In the genomic region with DNA sequence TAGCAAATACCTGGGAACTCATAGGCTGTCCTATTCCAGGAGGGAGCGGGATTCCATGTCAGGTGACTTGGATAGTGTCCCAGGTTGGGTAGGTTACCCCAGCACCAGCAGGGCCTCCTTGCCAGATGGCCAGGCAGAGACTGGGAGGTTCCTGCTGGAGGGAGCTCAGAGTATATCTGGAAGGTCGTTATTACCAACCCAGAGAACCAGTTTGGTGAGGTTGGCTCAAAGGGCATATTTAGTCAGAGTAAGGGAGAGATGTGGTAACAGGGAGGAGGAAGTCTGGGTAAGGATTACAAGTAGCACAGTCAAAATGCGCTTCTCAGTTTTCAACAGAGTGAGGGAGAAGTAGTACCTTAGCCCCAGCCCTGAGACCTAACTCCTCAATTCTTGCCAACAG, we compare ENCODE assay signal across 11 cellular contexts. TPM values are rescaled to one million over a fixed set of nuclear protein-coding genes. Genes with fewer than 3 reads are reported as not detected.
DNase-seq lines count a peak whose midpoint lies in the region; ATAC-seq and TF ChIP-seq lines count a peak whose summit lies in the region.
"Had no signal": no experiment of that assay in that cellular context is flagged by ENCODE, and none has a peak within 500 bp of the region (broad histone marks: within the 10 kb centered on the region; RNA-seq: fewer than 3 reads in every experiment).

No MANE protein-coding gene starts in this region.

- peak overlapping the region; percentile 67 for H2AFZ ChIP-seq in PC-3 (ENCODE audit: low read length)

- no peak overlapping the region for H3K27ac Mint-ChIP-seq in activated CD4-positive, alpha-beta T cell treated with anti-CD3 and anti-CD28 coated beads for 36 hours
- no peak overlapping the region for H3K27ac Mint-ChIP-seq in activated CD4-positive, alpha-beta T cell treated with anti-CD3 and anti-CD28 coated beads, Interleukin-2, amount 10 ng/mL, durations not matched to agents 7 days and 5 days
- H3K27ac Mint-ChIP-seq: stimulated activated naive B cell treated with anti-CD40 and anti-IgM and Interleukin-4, amounts not matched to agents 10 μg/mL and 1 μg/mL and 100 μg/mL, for 72 hours had no signal

- H3K27me3 Mint-ChIP-seq in activated CD4-positive, alpha-beta T cell treated with anti-CD3 and anti-CD28 coated beads for 36 hours, result peaks cover 6% of the 10 kb centered on the region
- H3K27me3 Mint-ChIP-seq in activated CD4-positive, alpha-beta T cell treated with anti-CD3 and anti-CD28 coated beads, Interleukin-2, amount 10 ng/mL, durations not matched to agents 7 days and 5 days, result peaks cover 3% of the 10 kb centered on the region

- POLR2A ChIA-PET in PC-3 (lab: Charles Lee; ENCODE audit: unreplicated experiment), result no interaction called here
- POLR2A ChIA-PET in activated CD4-positive, alpha-beta T cell treated with anti-CD3 and anti-CD28 coated beads for 36 hours (lab: Charles Lee), result no interaction called here
- POLR2A ChIA-PET in activated CD4-positive, alpha-beta T cell treated with anti-CD3 and anti-CD28 coated beads, Interleukin-2, amount 10 ng/mL, durations not matched to agents 7 days and 5 days (lab: Charles Lee), result no interaction called here

- H3K4me1 ChIP-seq in PC-3 (ENCODE audit: insufficient read depth, low read length), result peaks cover 28% of the 10 kb centered on the region

- no peaks in the 10 kb centered on the region for H3F3A ChIP-seq in PC-3 (ENCODE audit: low read length, unreplicated experiment)

- H3K36me3 ChIP-seq in PC-3 (ENCODE audit: low read depth, low read length), result no peaks in the 10 kb centered on the region
- H3K36me3 ChIP-seq: SJSA1 had no signal

- no peak overlapping the region for H3K4me3 ChIP-seq in PC-3 (ENCODE audit: low read length)
- H3K4me3 ChIP-seq: SJSA1 had no signal

- H3K9me3 ChIP-seq in PC-3 (ENCODE audit: low read length), result no peaks in the 10 kb centered on the region
- H3K9me3 ChIP-seq: SJSA1 had no signal

- BruUV-seq in PC-3 (replicated peaks; lab: Mats Ljungman, UMichigan), result no TSS peak

- TF ChIP-seq CTCF in PC-3 (conservative IDR thresholded peaks at IDR 0.05; ENCODE audit: low read depth, low read length), result no peak

- peak; percentile 59 for ATAC-seq in Right ventricle myocardium superior (ENCODE audit: poor library complexity)
- ATAC-seq in Right ventricle myocardium inferior, result no peak
- ATAC-seq in PC-3, result peak; percentile 76
- ATAC-seq in activated CD4-positive, alpha-beta T cell treated with anti-CD3 and anti-CD28 coated beads for 36 hours, result no peak

- no peaks in the 10 kb centered on the region for H3K36me3 Mint-ChIP-seq in activated CD4-positive, alpha-beta T cell treated with anti-CD3 and anti-CD28 coated beads for 36 hours (ENCODE audit: low read depth)
- no peaks in the 10 kb centered on the region for H3K36me3 Mint-ChIP-seq in activated CD4-positive, alpha-beta T cell treated with anti-CD3 and anti-CD28 coated beads, Interleukin-2, amount 10 ng/mL, durations not matched to agents 7 days and 5 days (ENCODE audit: low read depth)
- H3K36me3 Mint-ChIP-seq: stimulated activated naive B cell treated with anti-CD40 and anti-IgM and Interleukin-4, amounts not matched to agents 10 μg/mL and 1 μg/mL and 100 μg/mL, for 72 hours had no signal

- no peaks in the 10 kb centered on the region for H3K27me3 ChIP-seq in PC-3 (ENCODE audit: low read length)
- H3K27me3 ChIP-seq: SJSA1 had no signal

- no peak overlapping the region; the same call in 1 of the 2 replicates for H3K9ac ChIP-seq in PC-3 (ENCODE audit: low read length)

- no peaks in the 10 kb centered on the region for H3K9me2 ChIP-seq in PC-3 (replicated peaks; ENCODE audit: low read length)

- DNase-seq in Right ventricle myocardium superior (no peak), Right ventricle myocardium inferior (ENCODE audit: missing footprints) (no peak), PC-3 (peak; percentile 97), left kidney (ENCODE audit: low read depth, low spot score) (peak; percentile 53), ureter (ENCODE audit: low spot score) (peak; percentile 68), retina (no peak)
- no peak for DNase-seq in activated CD4-positive, alpha-beta T cell treated with anti-CD3 and anti-CD28 coated beads for 36 hours
- no peak for DNase-seq in activated CD4-positive, alpha-beta T cell treated with anti-CD3 and anti-CD28 coated beads, Interleukin-2, amount 10 ng/mL, durations not matched to agents 7 days and 5 days
- DNase-seq: amniotic stem cell; stimulated activated naive B cell treated with anti-CD40 and anti-IgM and Interleukin-4, amounts not matched to agents 10 μg/mL and 1 μg/mL and 100 μg/mL, for 72 hours had no signal

- no peaks in the 10 kb centered on the region for H3K4me1 Mint-ChIP-seq in activated CD4-positive, alpha-beta T cell treated with anti-CD3 and anti-CD28 coated beads for 36 hours
- H3K4me1 Mint-ChIP-seq in activated CD4-positive, alpha-beta T cell treated with anti-CD3 and anti-CD28 coated beads, Interleukin-2, amount 10 ng/mL, durations not matched to agents 7 days and 5 days, result no peaks in the 10 kb centered on the region
- H3K4me1 Mint-ChIP-seq: stimulated activated naive B cell treated with anti-CD40 and anti-IgM and Interleukin-4, amounts not matched to agents 10 μg/mL and 1 μg/mL and 100 μg/mL, for 72 hours had no signal

- peak overlapping the region; percentile 70 for H3K4me2 ChIP-seq in PC-3 (ENCODE audit: low read length)

- H3K9me3 Mint-ChIP-seq in activated CD4-positive, alpha-beta T cell treated with anti-CD3 and anti-CD28 coated beads for 36 hours (ENCODE audit: low read depth), result no peaks in the 10 kb centered on the region
- H3K9me3 Mint-ChIP-seq in activated CD4-positive, alpha-beta T cell treated with anti-CD3 and anti-CD28 coated beads, Interleukin-2, amount 10 ng/mL, durations not matched to agents 7 days and 5 days, result no peaks in the 10 kb centered on the region

- no peak overlapping the region for H3K4me3 Mint-ChIP-seq in activated CD4-positive, alpha-beta T cell treated with anti-CD3 and anti-CD28 coated beads for 36 hours
- H3K4me3 Mint-ChIP-seq in activated CD4-positive, alpha-beta T cell treated with anti-CD3 and anti-CD28 coated beads, Interleukin-2, amount 10 ng/mL, durations not matched to agents 7 days and 5 days, result no peak overlapping the region
- H3K4me3 Mint-ChIP-seq: stimulated activated naive B cell treated with anti-CD40 and anti-IgM and Interleukin-4, amounts not matched to agents 10 μg/mL and 1 μg/mL and 100 μg/mL, for 72 hours had no signal

- no peaks in the 10 kb centered on the region for H4K20me1 ChIP-seq in PC-3 (ENCODE audit: low read length)

- no peaks in the 10 kb centered on the region for H3K79me2 ChIP-seq in PC-3 (ENCODE audit: low read length)

- intact Hi-C loops in Right ventricle myocardium superior (cut with DNase I) (no loop called here), Right ventricle myocardium inferior (cut with DNase I) (no loop called here), PC-3 (cut with micrococcal nuclease) (no loop called here)
- intact Hi-C loops in activated CD4-positive, alpha-beta T cell treated with anti-CD3 and anti-CD28 coated beads for 36 hours (cut with DNase I, micrococcal nuclease), result no loop called here

- CTCF ChIA-PET in PC-3 (lab: Charles Lee), result no interaction called here
- CTCF ChIA-PET in activated CD4-positive, alpha-beta T cell treated with anti-CD3 and anti-CD28 coated beads for 36 hours (lab: Charles Lee), result interaction anchor here (0.6 kb wide), 2 partner anchors 65 to 105 kb away, joined by 3 read pairs; no protein-coding TSS in a partner anchor
- CTCF ChIA-PET in activated CD4-positive, alpha-beta T cell treated with anti-CD3 and anti-CD28 coated beads, Interleukin-2, amount 10 ng/mL, durations not matched to agents 7 days and 5 days (lab: Charles Lee), result no interaction called here

- H3K27ac ChIP-seq in PC-3 (ENCODE audit: low read length), result peak overlapping the region; percentile 76
- H3K27ac ChIP-seq: SJSA1 had no signal

RNA-seq across cellular contexts. Expression of gene LNX1, which starts 53.3 kb away (rescaled TPM):
- total RNA-seq in Right ventricle myocardium superior, result 10.3 TPM
- 11.2 TPM for total RNA-seq in Right ventricle myocardium inferior
- 2.8 and 3.0 TPM in 2 replicates for total RNA-seq in PC-3 (2014; rRNA removed)
- 26.7 TPM for total RNA-seq in ureter
- not detected for total RNA-seq in activated CD4-positive, alpha-beta T cell treated with anti-CD3 and anti-CD28 coated beads for 36 hours
- not detected for total RNA-seq in activated CD4-positive, alpha-beta T cell treated with anti-CD3 and anti-CD28 coated beads, Interleukin-2, amount 10 ng/mL, durations not matched to agents 7 days and 5 days
- total RNA-seq: SJSA1 had no signal

Comparison
In these comparisons a context has a peak if more than half of its experiments do, and no peak if none do; other contexts are left out.
1. ATAC-seq: peak in Right ventricle myocardium superior (single experiment) and PC-3 (single experiment); none in Right ventricle myocardium inferior (single experiment) and activated CD4-positive, alpha-beta T cell treated with anti-CD3 and anti-CD28 coated beads for 36 hours (single experiment).
2. DNase-seq: peak in PC-3 (single experiment), left kidney (single experiment) and ureter (single experiment); none in Right ventricle myocardium superior (single experiment), Right ventricle myocardium inferior (single experiment), activated CD4-positive, alpha-beta T cell treated with anti-CD3 and anti-CD28 coated beads for 36 hours (single experiment), retina (single experiment) and activated CD4-positive, alpha-beta T cell treated with anti-CD3 and anti-CD28 coated beads, Interleukin-2, amount 10 ng/mL, durations not matched to agents 7 days and 5 days (single experiment).